8 cellular contexts compared by ENCODE assay signal in genomic region chr14:28317890-28318675, GRCh38.
DNase-seq lines count a peak whose midpoint lies in the region; ATAC-seq and TF ChIP-seq lines count a peak whose summit lies in the region.
"Not testable (repeated sequence)": the region's sequence is repeated elsewhere in the genome, so short reads cannot be mapped to it uniquely, and the experiment has no call there.

No MANE protein-coding gene starts in this region.

- H3K79me2 ChIP-seq in smooth muscle cell (ENCODE audit: low read depth) = not testable (repeated sequence)

- peak overlapping the region; percentile 92 for H3K27ac Mint-ChIP-seq in WTC11
- H3K27ac Mint-ChIP-seq in mesothelial cell of epicardium = not testable (repeated sequence)

- ATAC-seq in WTC11 = not testable (repeated sequence)

- WGBS in smooth muscle cell (ENCODE audit: low lambda C conversion rate) = 72% methylated on average over 32 of the region's 32 CpGs

- not testable (repeated sequence) for H3K27me3 Mint-ChIP-seq in WTC11 (ENCODE audit: low read depth); mesothelial cell of epicardium (ENCODE audit: low read depth)

- peaks cover 11% of the 10 kb centered on the region for H3K9me3 Mint-ChIP-seq in WTC11
- not testable (repeated sequence) for H3K9me3 Mint-ChIP-seq in mesothelial cell of epicardium

- peak overlapping the region; percentile 59 for H3K4me2 ChIP-seq in smooth muscle cell

- not testable (repeated sequence) for H3K4me1 ChIP-seq in ES-I3 (ENCODE audit: insufficient read depth, low read length); HUES6 (ENCODE audit: control insufficient read depth, insufficient read depth, low read length); smooth muscle cell (ENCODE audit: low read depth)

- not testable (repeated sequence) for H3K4me1 Mint-ChIP-seq in WTC11, mesothelial cell of epicardium

- TF ChIP-seq CTCF in C4-2B (conservative IDR thresholded peaks at IDR 0.05) = peak; percentile 16
- not testable (repeated sequence) for TF ChIP-seq CTCF in WTC11 (IDR thresholded peaks at IDR 0.05); mesothelial cell of epicardium (IDR thresholded peaks at IDR 0.05; ENCODE audit: unreplicated experiment); smooth muscle cell (IDR thresholded peaks at IDR 0.05; ENCODE audit: borderline replicate concordance, insufficient read depth, poor library complexity, severe bottlenecking)

- CTCF ChIA-PET in WTC11 (lab: Charles Lee) = interaction anchor here (1.1 kb wide), 1 partner anchor 21 kb away, joined by 3 read pairs; no protein-coding TSS in a partner anchor

- POLR2A ChIA-PET in WTC11 (lab: Charles Lee) = not testable (repeated sequence)

- not testable (repeated sequence) for H3K27me3 ChIP-seq in HUES6 (ENCODE audit: control insufficient read depth, insufficient read depth, low read length); smooth muscle cell (ENCODE audit: low read depth)

- peak; percentile 35 for DNase-seq in NCI-H748 (lab: John Stamatoyannopoulos, UW; ENCODE audit: unreplicated experiment)
- peak; percentile 10 for DNase-seq in SK-N-DZ (ENCODE audit: low spot score)
- DNase-seq in WTC11 (ENCODE audit: low spot score) = peak; percentile 45
- not testable (repeated sequence) for DNase-seq in mesothelial cell of epicardium (ENCODE audit: low spot score in 2 of 2, unreplicated experiment in 2 of 2); smooth muscle cell (lab: John Stamatoyannopoulos, UW; ENCODE audit: unreplicated experiment)

- H3K9ac ChIP-seq in ES-I3 (ENCODE audit: low read depth, low read length) = peak overlapping the region; percentile 66
- peak overlapping the region; percentile 76 for H3K9ac ChIP-seq in HUES6 (ENCODE audit: low read length)
- H3K9ac ChIP-seq in smooth muscle cell (ENCODE audit: low read depth) = not testable (repeated sequence)

- not testable (repeated sequence) for H3K36me3 ChIP-seq in ES-I3 (ENCODE audit: insufficient read depth, low read length); HUES6 (ENCODE audit: control insufficient read depth, insufficient read depth, low read length); smooth muscle cell (ENCODE audit: low read depth)

- not testable (repeated sequence) for H3K9me3 ChIP-seq in ES-I3 (ENCODE audit: control insufficient read depth, insufficient read depth, low read length); HUES6 (ENCODE audit: control insufficient read depth, insufficient read depth, low read depth, low read length); smooth muscle cell (replicated peaks; ENCODE audit: low read depth)

- H3F3A ChIP-seq in smooth muscle cell (ENCODE audit: low read depth) = not testable (repeated sequence)

- H3K4me3 ChIP-seq in HUES6 (ENCODE audit: low read depth, low read length) (peak overlapping the region; percentile 57), smooth muscle cell (peak overlapping the region; percentile 23)

- peak overlapping the region; percentile 50 for H3K27ac ChIP-seq in C4-2B
- H3K27ac ChIP-seq in HUES6 (ENCODE audit: low read depth, low read length); smooth muscle cell (ENCODE audit: low read depth): not testable (repeated sequence)

- H2AFZ ChIP-seq in smooth muscle cell (ENCODE audit: low read depth) = not testable (repeated sequence)

- peaks cover 12% of the 10 kb centered on the region for H3K36me3 Mint-ChIP-seq in WTC11
- not testable (repeated sequence) for H3K36me3 Mint-ChIP-seq in mesothelial cell of epicardium

- H3K4me3 Mint-ChIP-seq in WTC11 (peak overlapping the region; percentile 79), mesothelial cell of epicardium (peak overlapping the region; percentile 46)

- H4K20me1 ChIP-seq in smooth muscle cell (ENCODE audit: low read depth) = not testable (repeated sequence)

TF ChIP-seq in WTC11, 78 proteins besides CTCF, POLR2A, EP300 and RAD21:
- peak; percentile 60; the same call in 1 of the 2 replicates for TF ChIP-seq ZNF281 (CRISPR knock-in tag; IDR thresholded peaks at IDR 0.05)
- 0 out of 2 replicates have a peak, but pooled peaks have one; percentile 68 for TF ChIP-seq FOXK1 (CRISPR knock-in tag; IDR thresholded peaks at IDR 0.05)
